11 cellular contexts compared by ENCODE assay signal in the genomic region with DNA sequence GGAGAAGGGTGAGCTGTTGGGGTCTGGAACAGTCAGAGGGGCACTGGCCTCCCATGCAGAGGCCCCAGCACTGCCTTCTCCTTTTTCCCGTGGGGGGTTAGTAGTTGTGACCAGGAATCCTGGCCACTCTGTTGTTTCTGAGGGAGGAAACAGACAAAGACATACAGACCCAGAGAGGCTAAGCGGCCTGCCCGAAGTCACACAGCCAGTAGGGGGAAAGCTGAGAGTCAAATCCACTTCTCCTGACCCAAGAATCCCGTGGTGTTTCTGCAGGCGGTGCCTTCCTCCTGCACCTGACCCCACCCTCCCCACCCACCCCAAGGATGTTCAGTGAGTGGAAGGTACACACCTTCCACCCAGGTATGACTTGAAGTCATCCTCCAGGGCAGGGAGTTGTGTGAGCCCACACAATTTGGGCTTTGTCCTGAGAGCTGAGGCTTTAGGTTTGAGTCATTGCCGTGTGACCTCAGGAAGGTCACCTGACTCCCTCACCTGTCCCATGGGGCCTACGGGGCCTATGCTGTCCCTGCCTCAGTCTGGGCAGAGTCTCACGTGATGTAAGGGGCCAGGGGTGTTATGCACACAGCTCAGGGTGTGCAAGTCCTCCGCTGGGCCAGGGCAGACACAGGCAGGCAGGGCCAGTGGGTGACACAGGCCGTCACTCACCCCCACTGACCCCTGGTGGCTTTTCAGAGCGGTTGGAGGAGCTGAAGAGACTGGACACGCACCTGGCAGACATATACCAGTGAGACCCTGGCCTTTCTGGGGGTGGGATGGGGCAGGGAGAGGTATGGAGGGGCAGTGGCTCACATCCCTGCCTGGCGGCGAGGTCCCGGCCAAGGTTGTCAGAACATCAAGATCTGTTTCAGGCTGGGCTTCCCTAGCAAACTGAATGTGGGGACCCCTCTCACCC. TPM values are rescaled to one million over a fixed set of nuclear protein-coding genes. Genes with fewer than 3 reads are reported as not detected.
A peak's percentile ranks its signal among the peaks of the same experiment; 100 is the strongest.
DNase-seq lines count a peak whose midpoint lies in the region; ATAC-seq and FAIRE-seq lines count a peak whose summit lies in the region.
"Had no signal": no experiment of that assay in that cellular context is flagged by ENCODE, and none has a peak within 500 bp of the region (broad histone marks: within the 10 kb centered on the region; RNA-seq: fewer than 3 reads in every experiment).

No MANE protein-coding gene starts in this region.

- H3K9me3 ChIP-seq in small intestine (ENCODE audit: control insufficient read depth, low read depth): no peaks in the 10 kb centered on the region

- no peak for FAIRE-seq in small intestine (lab: Jason Lieb, UNC)

- in situ Hi-C loops in Caki2 (cut with HindIII; ENCODE audit: low pct_unique_long_range_greater_than_20kb, low sequenced_read_pairs): no loop called here

- H3K27me3 ChIP-seq in small intestine (ENCODE audit: control insufficient read depth in 2 of 2, insufficient read depth in 2 of 2, low read length in 2 of 2): no peaks in the 10 kb centered on the region

- no peaks in the 10 kb centered on the region for H3K27me3 Mint-ChIP-seq in dendritic cell treated with granulocyte-macrophage colony-stimulating factor and Interleukin-4, amounts not matched to agents 40 ng/mL and 50 ng/mL, for 4 days

- peak; percentile 50 for ATAC-seq in GM19438 (IDR thresholded peaks at IDR 0.05; ENCODE audit: low read depth, unreplicated experiment)
- ATAC-seq in HG03108 (IDR thresholded peaks at IDR 0.05; ENCODE audit: unreplicated experiment): peak; percentile 48
- no peak for ATAC-seq in GM19467 (IDR thresholded peaks at IDR 0.05; ENCODE audit: unreplicated experiment)
- ATAC-seq in Right ventricle myocardium superior (ENCODE audit: poor library complexity): no peak

- no peaks in the 10 kb centered on the region for H3K36me3 ChIP-seq in small intestine (ENCODE audit: control insufficient read depth in 2 of 2, insufficient read depth in 2 of 2, low read length in 2 of 2)

- H3K27ac ChIP-seq in small intestine (ENCODE audit: low read depth in 1 of 2, low read length in 1 of 2): no peak overlapping the region

- H3K9me3 Mint-ChIP-seq in dendritic cell treated with granulocyte-macrophage colony-stimulating factor and Interleukin-4, amounts not matched to agents 40 ng/mL and 50 ng/mL, for 4 days: no peaks in the 10 kb centered on the region
- H3K9me3 Mint-ChIP-seq: CD4-positive, CD25-positive, alpha-beta regulatory T cell had no signal

- no peaks in the 10 kb centered on the region for H3K4me1 ChIP-seq in small intestine (ENCODE audit: control insufficient read depth in 2 of 2, insufficient read depth in 1 of 2, low read depth in 1 of 2, low read length in 1 of 2)

- intact Hi-C loops in dendritic cell treated with granulocyte-macrophage colony-stimulating factor and Interleukin-4, amounts not matched to agents 40 ng/mL and 50 ng/mL, for 4 days (cut with micrococcal nuclease): loop anchor here (1.0 to 5.0 kb wide), 6 partner anchors 34 to 144 kb away; a partner anchor contains a TSS
- intact Hi-C loops in Right ventricle myocardium superior (cut with DNase I): loop anchor here (5.0 kb wide), 1 partner anchor 98 kb away; no protein-coding TSS in a partner anchor

- H3K4me1 Mint-ChIP-seq in dendritic cell treated with granulocyte-macrophage colony-stimulating factor and Interleukin-4, amounts not matched to agents 40 ng/mL and 50 ng/mL, for 4 days (ENCODE audit: low read depth): peaks cover 80% of the 10 kb centered on the region

- H3K4me3 Mint-ChIP-seq in dendritic cell treated with granulocyte-macrophage colony-stimulating factor and Interleukin-4, amounts not matched to agents 40 ng/mL and 50 ng/mL, for 4 days: no peak overlapping the region
- H3K4me3 Mint-ChIP-seq: CD4-positive, CD25-positive, alpha-beta regulatory T cell had no signal

- WGBS in small intestine, 3 donors: 81 to 87% (median 82%) methylated on average over 15 of the region's 15 CpGs

- H3K36me3 Mint-ChIP-seq in dendritic cell treated with granulocyte-macrophage colony-stimulating factor and Interleukin-4, amounts not matched to agents 40 ng/mL and 50 ng/mL, for 4 days (ENCODE audit: low read depth): no peaks in the 10 kb centered on the region
- H3K36me3 Mint-ChIP-seq: CD4-positive, CD25-positive, alpha-beta regulatory T cell had no signal

- no peak overlapping the region for H3K4me3 ChIP-seq in small intestine (ENCODE audit: low read depth in 1 of 2, low read length in 2 of 2)

- H3K27ac Mint-ChIP-seq in dendritic cell treated with granulocyte-macrophage colony-stimulating factor and Interleukin-4, amounts not matched to agents 40 ng/mL and 50 ng/mL, for 4 days: peak overlapping the region; percentile 81
- H3K27ac Mint-ChIP-seq: CD4-positive, CD25-positive, alpha-beta regulatory T cell had no signal

- peak; percentile 26 for DNase-seq in Caki2 (ENCODE audit: low read depth)
- DNase-seq in NOMO-1 (lab: John Stamatoyannopoulos, UW; ENCODE audit: unreplicated experiment in 2 of 2): no peak
- DNase-seq in Right ventricle myocardium superior: no peak
- no peak for DNase-seq in small intestine

RNA-seq across cellular contexts. Expression of a gene that starts 5.0 kb away (rescaled TPM):
- not detected in 2 replicates for total RNA-seq in Caki2 (2014; rRNA removed; shearing (Covaris generic); ENCODE audit: low replicate concordance)
- total RNA-seq in Right ventricle myocardium superior: not detected
- polyA plus RNA-seq in small intestine: under 1 TPM in 1 of 3 donors, not detected in 2; 0.04 TPM
- total RNA-seq: CD4-positive, CD25-positive, alpha-beta regulatory T cell; fibroblast of villous mesenchyme; temporal lobe had no signal
- polyA plus RNA-seq: CD4-positive, CD25-positive, alpha-beta regulatory T cell had no signal

RNA-seq across cellular contexts. Expression of a gene that starts 38.6 kb away (rescaled TPM):
- 14.0 and 15.3 TPM in 2 replicates for total RNA-seq in Caki2 (2014; rRNA removed; shearing (Covaris generic); ENCODE audit: low replicate concordance)
- 0.30 TPM for total RNA-seq in Right ventricle myocardium superior
- polyA plus RNA-seq in small intestine: 1 to 10 TPM in 1 of 3 donors, not detected in 2; 3.6 TPM

RNA-seq across cellular contexts. Expression of a gene that starts 58.5 kb away (rescaled TPM):
- total RNA-seq in Caki2 (2014; rRNA removed; shearing (Covaris generic); ENCODE audit: low replicate concordance): 1.0 and 1.8 TPM in 2 replicates
- total RNA-seq in Right ventricle myocardium superior: not detected
- polyA plus RNA-seq in small intestine: under 1 TPM in 1 of 3 donors, not detected in 2; 0.24 TPM
- total RNA-seq: temporal lobe had no signal
- polyA plus RNA-seq: CD4-positive, CD25-positive, alpha-beta regulatory T cell had no signal

Comparison
In these comparisons a context has a peak if more than half of its experiments do, and no peak if none do; other contexts are left out.
1. ATAC-seq: peak in GM19438 (single experiment) and HG03108 (single experiment); none in GM19467 (single experiment) and Right ventricle myocardium superior (single experiment).
2. RNA of a gene that starts 38.6 kb away (total RNA-seq): 14.0 to 15.3 TPM in Caki2; 0.30 TPM in Right ventricle myocardium superior (single experiment); every median in the first group is over 10 times any median in the second.